12 cellular contexts compared by ENCODE assay signal in genomic region chr19:38836438-38837303, GRCh38. TPM values are rescaled to one million over a fixed set of nuclear protein-coding genes. Genes with fewer than 3 reads are reported as not detected.
A peak's percentile ranks its signal among the peaks of the same experiment; 100 is the strongest.
DNase-seq lines count a peak whose midpoint lies in the region; ATAC-seq and TF ChIP-seq lines count a peak whose summit lies in the region.
"Had no signal": no experiment of that assay in that cellular context is flagged by ENCODE, and none has a peak within 500 bp of the region (broad histone marks: within the 10 kb centered on the region; RNA-seq: fewer than 3 reads in every experiment).

No MANE protein-coding gene starts in this region.

- no peak overlapping the region for H3K4me3 Mint-ChIP-seq in activated T-cell treated with anti-CD3 and anti-CD28 coated beads, Interleukin-2, amount 50 U/mL, for 24 hours
- H3K4me3 Mint-ChIP-seq in activated T-cell treated with anti-CD3 and anti-CD28 coated beads, Interleukin-2, amount 50 U/mL, for 4 hours: no peak overlapping the region

- no peak overlapping the region for H4K8ac ChIP-seq in neuronal stem cell (ENCODE audit: low read depth, low read length)

- no peak overlapping the region for H3K4ac ChIP-seq in neuronal stem cell (ENCODE audit: low read length)

- H2AK5ac ChIP-seq in neuronal stem cell (ENCODE audit: low read depth, low read length): no peak overlapping the region

- H3K4me1 ChIP-seq in esophagus squamous epithelium (peaks cover 34 to 87% (median 59%) of the 10 kb centered on the region in 3 donors), spleen (peaks cover 7 to 72% (median 43%) of the 10 kb centered on the region in 6 donors), neuronal stem cell (ENCODE audit: control insufficient read depth in 2 of 2, insufficient read depth in 1 of 2, low read depth in 1 of 2, low read length in 2 of 2) (no peaks in the 10 kb centered on the region)

- no peaks in the 10 kb centered on the region for H3K27me3 Mint-ChIP-seq in activated T-cell treated with anti-CD3 and anti-CD28 coated beads, Interleukin-2, amount 50 U/mL, for 24 hours
- no peaks in the 10 kb centered on the region for H3K27me3 Mint-ChIP-seq in activated T-cell treated with anti-CD3 and anti-CD28 coated beads, Interleukin-2, amount 50 U/mL, for 4 hours (ENCODE audit: low read depth)

- no peak for ATAC-seq in activated T-cell treated with anti-CD3 and anti-CD28 coated beads, Interleukin-2, amount 50 U/mL, for 4 hours

- no peak overlapping the region for H3K14ac ChIP-seq in neuronal stem cell (ENCODE audit: low read length)

- 53 to 63% methylated on average over 8 to 9 of the region's 10 CpGs for WGBS in esophagus squamous epithelium, 2 donors
- WGBS in spleen, 5 donors: 76 to 85% (median 80%) methylated on average over 8 to 10 of the region's 10 CpGs
- no CpG with 5 or more reads among the region's 10 CpGs for WGBS in neuronal stem cell (ENCODE audit: extremely low coverage in 2 of 2, insufficient read length in 2 of 2, insufficient replicate concordance in 1 of 2), 2 donors

- peaks cover 74% of the 10 kb centered on the region for H3K36me3 Mint-ChIP-seq in activated T-cell treated with anti-CD3 and anti-CD28 coated beads, Interleukin-2, amount 50 U/mL, for 24 hours (ENCODE audit: low read depth)
- peaks cover 40% of the 10 kb centered on the region for H3K36me3 Mint-ChIP-seq in activated T-cell treated with anti-CD3 and anti-CD28 coated beads, Interleukin-2, amount 50 U/mL, for 4 hours (ENCODE audit: insufficient read depth)

- DNase-seq in activated T-cell treated with anti-CD3 and anti-CD28 coated beads, Interleukin-2, amount 50 U/mL, for 24 hours: no peak
- DNase-seq in activated T-cell treated with anti-CD3 and anti-CD28 coated beads, Interleukin-2, amount 50 U/mL, for 4 hours: no peak
- DNase-seq in SK-N-MC (ENCODE audit: low read depth, low spot score) (no peak), esophagus squamous epithelium (lab: John Stamatoyannopoulos, UW) (no peak), spleen (peak; percentile 71), neuronal stem cell (ENCODE audit: low spot score) (no peak), amygdala (lab: John Stamatoyannopoulos, UW) (no peak), SW 1271 (lab: John Stamatoyannopoulos, UW) (no peak)
- DNase-seq: activated CD8-positive, alpha-beta memory T cell treated with anti-CD3 and anti-CD28 coated beads for 24 hours; stimulated activated CD4-positive, alpha-beta T cell treated with anti-CD3 and anti-CD28 coated beads, Interleukin-15, amount 100 ng/mL, for 24 hours had no signal

- no peak overlapping the region for H2AFZ ChIP-seq in neuronal stem cell (ENCODE audit: low read length)

- intact Hi-C loops in esophagus squamous epithelium (cut with DNase I) (loop anchor here (10.0 kb wide), 1 partner anchor 102 kb away; no protein-coding TSS in a partner anchor), spleen (cut with DNase I; ENCODE audit: low total_unique reads) (no loop called here)

- H3K4me3 ChIP-seq in SK-N-MC (no peak overlapping the region), esophagus squamous epithelium (no peak overlapping the region), spleen (no peak overlapping the region), neuronal stem cell (ENCODE audit: low read length in 2 of 2) (no peak overlapping the region)

- no peak overlapping the region for H4K91ac ChIP-seq in neuronal stem cell (ENCODE audit: low read depth, low read length, poor library complexity)

- peak overlapping the region; percentile 94 for H3K27ac Mint-ChIP-seq in activated T-cell treated with anti-CD3 and anti-CD28 coated beads, Interleukin-2, amount 50 U/mL, for 24 hours

- no peak overlapping the region for H2BK120ac ChIP-seq in neuronal stem cell (ENCODE audit: low read depth, low read length)

- no peak overlapping the region for H2BK15ac ChIP-seq in neuronal stem cell (ENCODE audit: low read length)

- H3K9me3 Mint-ChIP-seq in activated T-cell treated with anti-CD3 and anti-CD28 coated beads, Interleukin-2, amount 50 U/mL, for 24 hours: no peaks in the 10 kb centered on the region
- H3K9me3 Mint-ChIP-seq in activated T-cell treated with anti-CD3 and anti-CD28 coated beads, Interleukin-2, amount 50 U/mL, for 4 hours: no peaks in the 10 kb centered on the region

- no peak overlapping the region for H3K18ac ChIP-seq in neuronal stem cell (ENCODE audit: low read length)

- H3K23ac ChIP-seq in neuronal stem cell (ENCODE audit: low read depth, low read length, poor library complexity): no peak overlapping the region

- no peak for TF ChIP-seq CTCF in esophagus squamous epithelium (IDR thresholded peaks at IDR 0.05)
- TF ChIP-seq CTCF in spleen (IDR thresholded peaks at IDR 0.05 in 8 of 11, conservative IDR thresholded peaks at IDR 0.05 in 3 of 11): no peak

- H2BK12ac ChIP-seq in neuronal stem cell (ENCODE audit: low read length): no peak overlapping the region

- no peak overlapping the region for H3K4me2 ChIP-seq in neuronal stem cell (ENCODE audit: insufficient read depth, low read length, poor library complexity, severe bottlenecking)

- H3K36me3 ChIP-seq in SK-N-MC (ENCODE audit: insufficient read depth, low read length): peaks cover 64% of the 10 kb centered on the region
- peaks cover 51 to 73% (median 55%) of the 10 kb centered on the region in 3 donors for H3K36me3 ChIP-seq in esophagus squamous epithelium
- H3K36me3 ChIP-seq in spleen: peaks cover 10 to 73% (median 70%) of the 10 kb centered on the region in 6 donors
- H3K36me3 ChIP-seq in neuronal stem cell (replicated peaks in 1 of 2; ENCODE audit: control insufficient read depth in 2 of 2, insufficient read depth in 2 of 2, low read length in 2 of 2): peaks cover 54 to 65% of the 10 kb centered on the region in 2 donors

- peaks cover 55% of the 10 kb centered on the region for H3K4me1 Mint-ChIP-seq in activated T-cell treated with anti-CD3 and anti-CD28 coated beads, Interleukin-2, amount 50 U/mL, for 24 hours (ENCODE audit: low read depth)
- H3K4me1 Mint-ChIP-seq in activated T-cell treated with anti-CD3 and anti-CD28 coated beads, Interleukin-2, amount 50 U/mL, for 4 hours (ENCODE audit: low read depth): peaks cover 43% of the 10 kb centered on the region

- H2BK5ac ChIP-seq in neuronal stem cell (ENCODE audit: low read length): no peak overlapping the region

- peaks cover under 1% of the 10 kb centered on the region for H3K79me1 ChIP-seq in neuronal stem cell (ENCODE audit: low read depth, low read length)

- H3K27me3 ChIP-seq in esophagus squamous epithelium (no peaks in the 10 kb centered on the region), spleen (replicated peaks in 1 of 7) (no peaks in the 10 kb centered on the region), neuronal stem cell (ENCODE audit: control insufficient read depth in 3 of 3, insufficient read depth in 3 of 3, low read depth in 1 of 3, low read length in 3 of 3) (no peaks in the 10 kb centered on the region)

- no peaks in the 10 kb centered on the region for H3K9me3 ChIP-seq in SK-N-MC (ENCODE audit: low read depth, low read length)
- no peaks in the 10 kb centered on the region for H3K9me3 ChIP-seq in esophagus squamous epithelium
- no peaks in the 10 kb centered on the region for H3K9me3 ChIP-seq in spleen
- H3K9me3 ChIP-seq in neuronal stem cell (replicated peaks in 1 of 2; ENCODE audit: control insufficient read depth in 2 of 2, insufficient read depth in 1 of 2, low read depth in 1 of 2, low read length in 2 of 2): no peaks in the 10 kb centered on the region

- H3K27ac ChIP-seq in SK-N-MC: peak overlapping the region; percentile 57
- peak overlapping the region; percentile 77 to 94 (median 87) for H3K27ac ChIP-seq in esophagus squamous epithelium
- peak overlapping the region in 5 of 8 donors; percentile 4 to 88 (median 71) for H3K27ac ChIP-seq in spleen
- H3K27ac ChIP-seq in neuronal stem cell (replicated peaks; ENCODE audit: low read length): no peak overlapping the region

- H3K9ac ChIP-seq in SK-N-MC (ENCODE audit: insufficient read length) (no peak overlapping the region), neuronal stem cell (ENCODE audit: low read depth, low read length, poor library complexity) (no peak overlapping the region)

- TF ChIP-seq POLR2A in esophagus squamous epithelium (IDR thresholded peaks at IDR 0.05) (no peak), spleen (IDR thresholded peaks at IDR 0.05) (no peak)

RNA-seq across cellular contexts. Expression of gene ECH1, which starts 5.1 kb away (rescaled TPM):
- total RNA-seq in activated T-cell treated with anti-CD3 and anti-CD28 coated beads, Interleukin-2, amount 50 U/mL, for 4 hours: 100 to 1,000 TPM in 2 of 3 donors, 10 to 100 TPM in 1; 91.1 to 109 (median 108) TPM
- 100 to 1,000 TPM in 1 of 4 donors, 10 to 100 TPM in 3; 63.4 to 129 (median 85.9) TPM for total RNA-seq in esophagus squamous epithelium
- total RNA-seq in spleen: 100 to 1,000 TPM; 119 to 293 (median 191) TPM
- 100 to 1,000 TPM; 196 to 370 (median 216) TPM for polyA plus RNA-seq in spleen
- polyA plus RNA-seq in neuronal stem cell (2013, experiment 1 of 2): 153 TPM
- 162 TPM for polyA plus RNA-seq in neuronal stem cell (2013, experiment 2 of 2)

RNA-seq across cellular contexts. Expression of gene HNRNPL, which starts 13.1 kb away (rescaled TPM):
- 100 to 1,000 TPM; 679 to 736 (median 698) TPM for total RNA-seq in activated T-cell treated with anti-CD3 and anti-CD28 coated beads, Interleukin-2, amount 50 U/mL, for 4 hours
- 100 to 1,000 TPM; 136 to 186 (median 167) TPM for total RNA-seq in esophagus squamous epithelium
- total RNA-seq in spleen: 100 to 1,000 TPM; 188 to 357 (median 294) TPM
- polyA plus RNA-seq in spleen: 100 to 1,000 TPM; 147 to 175 (median 168) TPM
- 340 TPM for polyA plus RNA-seq in neuronal stem cell (2013, experiment 1 of 2)
- 361 TPM for polyA plus RNA-seq in neuronal stem cell (2013, experiment 2 of 2)

RNA-seq across cellular contexts. Expression of gene LGALS4, which starts 23.9 kb away (rescaled TPM):
- total RNA-seq in activated T-cell treated with anti-CD3 and anti-CD28 coated beads, Interleukin-2, amount 50 U/mL, for 4 hours: 1 to 10 TPM; 1.7 to 2.7 (median 2.2) TPM
- total RNA-seq in esophagus squamous epithelium (under 1 TPM in 2 of 4 donors, not detected in 2; 0.62 to 0.76 TPM), spleen (1 to 10 TPM; 1.1 to 7.5 (median 2.8) TPM)
- polyA plus RNA-seq in spleen: 1 to 10 TPM; 2.9 to 9.6 (median 9.3) TPM
- polyA plus RNA-seq in neuronal stem cell (2013, experiment 1 of 2): 0.36 TPM
- polyA plus RNA-seq in neuronal stem cell (2013, experiment 2 of 2): 0.42 TPM
- total RNA-seq: epithelial cell of proximal tubule had no signal

RNA-seq across cellular contexts. Expression of gene RINL, which starts 41.4 kb away (rescaled TPM):
- total RNA-seq in activated T-cell treated with anti-CD3 and anti-CD28 coated beads, Interleukin-2, amount 50 U/mL, for 4 hours: 10 to 100 TPM; 65.2 to 77.3 (median 68.6) TPM
- total RNA-seq in esophagus squamous epithelium (10 to 100 TPM in 1 of 4 donors, 1 to 10 TPM in 3; 4.8 to 14.9 (median 5.7) TPM), spleen (10 to 100 TPM; 14.5 to 31.3 (median 26.5) TPM)
- 10 to 100 TPM; 26.6 to 42.5 (median 36.0) TPM for polyA plus RNA-seq in spleen
- polyA plus RNA-seq in neuronal stem cell (2013, experiment 1 of 2): 6.6 TPM
- polyA plus RNA-seq in neuronal stem cell (2013, experiment 2 of 2): 6.7 TPM

RNA-seq across cellular contexts. Expression of gene LGALS7B, which starts 47.7 kb away (rescaled TPM):
- total RNA-seq in activated T-cell treated with anti-CD3 and anti-CD28 coated beads, Interleukin-2, amount 50 U/mL, for 4 hours: not detected
- total RNA-seq in esophagus squamous epithelium (1,000 to 10,000 TPM in 3 of 4 donors, 100 to 1,000 TPM in 1; 871 to 2,466 (median 1,613) TPM), spleen (10 to 100 TPM in 2 of 7 donors, 1 to 10 TPM in 2, not detected in 3; 1.1 to 60.3 (median 17.5) TPM)
- polyA plus RNA-seq in spleen: 100 to 1,000 TPM in 2 of 3 donors, 1 to 10 TPM in 1; 1.1 to 167 (median 116) TPM
- polyA plus RNA-seq in neuronal stem cell (2013, experiment 1 of 2): not detected
- polyA plus RNA-seq in neuronal stem cell (2013, experiment 2 of 2): not detected
- polyA plus RNA-seq: neural cell had no signal
